Comparison of ENCODE assay signal across 11 cellular contexts in the genomic region with DNA sequence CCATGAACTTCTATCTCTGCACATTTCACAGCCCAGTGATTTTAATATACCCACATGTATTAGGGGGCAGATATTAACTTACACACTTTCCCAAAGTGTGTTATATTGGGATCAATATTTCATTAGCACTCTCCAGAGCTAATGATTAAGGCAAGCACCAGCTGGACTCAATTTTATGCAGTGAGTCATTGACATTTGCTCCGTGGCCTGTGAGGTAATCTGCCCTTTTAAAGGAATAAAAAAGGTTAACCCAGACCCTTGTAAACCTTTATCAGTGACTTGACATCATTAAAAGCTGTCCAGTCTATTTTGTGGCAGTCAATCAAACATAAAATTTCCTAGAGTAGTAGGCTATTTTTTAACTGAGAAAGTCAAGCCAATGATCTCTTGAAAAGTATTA.
DNase-seq lines count a peak whose midpoint lies in the region; TF ChIP-seq lines count a peak whose summit lies in the region.
"Had no signal": no experiment of that assay in that cellular context is flagged by ENCODE, and none has a peak within 500 bp of the region (broad histone marks: within the 10 kb centered on the region; RNA-seq: fewer than 3 reads in every experiment).

No MANE protein-coding gene starts in this region.

- in situ Hi-C loops in ACHN (cut with HindIII; ENCODE audit: low pct_ligation_motif_present, low pct_unique_long_range_greater_than_20kb, low sequenced_read_pairs) (no loop called here), HAP-1 (cut with MboI; ENCODE audit: low sequenced_read_pairs) (no loop called here)

- no peaks in the 10 kb centered on the region for H3K4me1 ChIP-seq in ascending aorta
- H3K4me1 ChIP-seq in HAP-1, result no peaks in the 10 kb centered on the region

- H3K27ac ChIP-seq in ascending aorta, result no peak overlapping the region

- peak; percentile 19 for DNase-seq in ACHN
- peak; percentile 1 for DNase-seq in HT-29 (ENCODE audit: low spot score)
- DNase-seq in fibroblast of mammary gland (ENCODE audit: low read depth), result peak; percentile 25
- DNase-seq in renal cortical epithelial cell (ENCODE audit: low read depth), result peak; percentile 66
- DNase-seq in ascending aorta (ENCODE audit: low spot score in 2 of 2), result no peak
- no peak for DNase-seq in HAP-1 (ENCODE audit: low spot score in 2 of 2)
- DNase-seq in DMS79 treated with DMSO at 0.1 percent for 48 hours (lab: John Stamatoyannopoulos, UW), result no peak
- DNase-seq: C1 segment of cervical spinal cord; Calu3; CD4-positive, alpha-beta T cell; DMS 273 treated with DMSO at 0.1 percent for 48 hours had no signal

- H3K36me3 ChIP-seq in ascending aorta (no peaks in the 10 kb centered on the region), HAP-1 (replicated peaks) (no peaks in the 10 kb centered on the region)

- TF ChIP-seq CTCF in fibroblast of mammary gland (conservative IDR thresholded peaks at IDR 0.05; ENCODE audit: control insufficient read depth, insufficient read depth, low read depth, low read length) (no peak), ascending aorta (IDR thresholded peaks at IDR 0.05) (no peak)

- H3K27me3 ChIP-seq in ascending aorta (no peaks in the 10 kb centered on the region), HAP-1 (ENCODE audit: low read depth) (no peaks in the 10 kb centered on the region)

- no peak overlapping the region for H3K4me3 ChIP-seq in fibroblast of mammary gland (ENCODE audit: control insufficient read depth, low read depth, low read length)
- no peak overlapping the region for H3K4me3 ChIP-seq in ascending aorta
- H3K4me3 ChIP-seq in HAP-1, result no peak overlapping the region

- no peaks in the 10 kb centered on the region for H3K9me3 ChIP-seq in ascending aorta
- no peaks in the 10 kb centered on the region; the same call in 1 of the 2 replicates for H3K9me3 ChIP-seq in HAP-1

- intact Hi-C loops in ascending aorta (cut with DNase I), result no loop called here

Comparison
In these comparisons a context has a peak if more than half of its experiments do, and no peak if none do; other contexts are left out.
1. DNase-seq: peak in ACHN (single experiment), HT-29 (single experiment), fibroblast of mammary gland (single experiment) and renal cortical epithelial cell (single experiment); none in ascending aorta (0 of 2), HAP-1 (0 of 2) and DMS79 treated with DMSO at 0.1 percent for 48 hours (single experiment).